14 cellular contexts compared by ENCODE assay signal in genomic region chr1:107821340-107821739, GRCh38.
A peak's percentile ranks its signal among the peaks of the same experiment; 100 is the strongest.
DNase-seq lines count a peak whose midpoint lies in the region; ATAC-seq and TF ChIP-seq lines count a peak whose summit lies in the region.
"Had no signal": no experiment of that assay in that cellular context is flagged by ENCODE, and none has a peak within 500 bp of the region (broad histone marks: within the 10 kb centered on the region; RNA-seq: fewer than 3 reads in every experiment).

No MANE protein-coding gene starts in this region.

- H3K27ac ChIP-seq in BLaER1 treated with 17β-estradiol and CSF1 and Interleukin-3, amounts not matched to agents 10 nM and 100 nM: no peak overlapping the region
- H3K27ac ChIP-seq in DND-41 (ENCODE audit: low read length): peak overlapping the region; percentile 34; the same call in 1 of the 2 replicates
- H3K27ac ChIP-seq: GM23248 had no signal

- in situ Hi-C loops in GM13976 (cut with MboI; ENCODE audit: low sequenced_read_pairs, unreplicated experiment): no loop called here

- no peaks in the 10 kb centered on the region for H3K27me3 Mint-ChIP-seq in activated T-helper 17 cell treated with anti-CD3 and anti-CD28 coated beads, Interleukin-2, amount 50 U/mL, for 72 hours
- H3K27me3 Mint-ChIP-seq in natural killer cell treated with Interleukin-12 subunit alpha and Interleukin-12 subunit beta and Interleukin-15 and Interleukin-18, amount 100 ng/mL, for 72 hours: no peaks in the 10 kb centered on the region

- no peaks in the 10 kb centered on the region for H4K20me1 ChIP-seq in BLaER1 treated with 17β-estradiol and CSF1 and Interleukin-3, amounts not matched to agents 10 nM and 100 nM
- H4K20me1 ChIP-seq in DND-41 (ENCODE audit: insufficient read depth, low read length): no peaks in the 10 kb centered on the region

- no peaks in the 10 kb centered on the region for H3K27me3 ChIP-seq in BLaER1 treated with 17β-estradiol and CSF1 and Interleukin-3, amounts not matched to agents 10 nM and 100 nM
- H3K27me3 ChIP-seq in DND-41 (ENCODE audit: insufficient read depth, low read length, poor library complexity): no peaks in the 10 kb centered on the region

- H3K4me1 Mint-ChIP-seq in activated T-helper 17 cell treated with anti-CD3 and anti-CD28 coated beads, Interleukin-2, amount 50 U/mL, for 72 hours: peaks cover 20% of the 10 kb centered on the region
- H3K4me1 Mint-ChIP-seq in natural killer cell treated with Interleukin-12 subunit alpha and Interleukin-12 subunit beta and Interleukin-15 and Interleukin-18, amount 100 ng/mL, for 72 hours (ENCODE audit: low read depth in 2 of 2): peaks cover 57 to 67% of the 10 kb centered on the region in 2 donors

- peak overlapping the region in 6 of 11 experiments; percentile 5 to 46 (median 10); a peak in 3 of 22 replicates for H3K4me2 ChIP-seq in BLaER1 treated with 17β-estradiol and CSF1 and Interleukin-3, amounts not matched to agents 10 nM and 100 nM
- no peak overlapping the region for H3K4me2 ChIP-seq in DND-41 (ENCODE audit: insufficient read depth, low read length)

- no peak for TF ChIP-seq CTCF in DND-41 (IDR thresholded peaks at IDR 0.05; ENCODE audit: borderline replicate concordance, extremely low read depth, low read length, poor library complexity, severe bottlenecking)
- no peak for TF ChIP-seq CTCF in GM13976 (IDR thresholded peaks at IDR 0.05; ENCODE audit: borderline replicate concordance, control extremely low read depth, extremely low read depth, insufficient read depth, missing control alignments)

- peak overlapping the region; percentile 73 for H3K4me3 Mint-ChIP-seq in activated T-helper 17 cell treated with anti-CD3 and anti-CD28 coated beads, Interleukin-2, amount 50 U/mL, for 72 hours
- peak overlapping the region; percentile 58 for H3K4me3 Mint-ChIP-seq in natural killer cell treated with Interleukin-12 subunit alpha and Interleukin-12 subunit beta and Interleukin-15 and Interleukin-18, amount 100 ng/mL, for 72 hours

- DNase-seq in DND-41: no peak
- no peak for DNase-seq in natural killer cell treated with Interleukin-12 subunit alpha and Interleukin-12 subunit beta and Interleukin-15 and Interleukin-18, amount 100 ng/mL, for 72 hours (ENCODE audit: low spot score)
- no peak for DNase-seq in GM13976 (ENCODE audit: low spot score)
- DNase-seq: glutamatergic neuron, KG1, kidney, NCI-H187, NCI-H524, substantia nigra had no signal

- H3K36me3 ChIP-seq in BLaER1 treated with 17β-estradiol and CSF1 and Interleukin-3, amounts not matched to agents 10 nM and 100 nM: peaks cover 15 to 47% (median 27%) of the 10 kb centered on the region in 11 experiments; a peak in 21 of 22 replicates
- peaks cover 6% of the 10 kb centered on the region for H3K36me3 ChIP-seq in DND-41 (ENCODE audit: insufficient read depth, low read length)

- H3K9me3 Mint-ChIP-seq in activated T-helper 17 cell treated with anti-CD3 and anti-CD28 coated beads, Interleukin-2, amount 50 U/mL, for 72 hours: peaks cover 22% of the 10 kb centered on the region
- peaks cover 23% of the 10 kb centered on the region for H3K9me3 Mint-ChIP-seq in natural killer cell treated with Interleukin-12 subunit alpha and Interleukin-12 subunit beta and Interleukin-15 and Interleukin-18, amount 100 ng/mL, for 72 hours

- H3K9ac ChIP-seq in BLaER1 treated with 17β-estradiol and CSF1 and Interleukin-3, amounts not matched to agents 10 nM and 100 nM: no peak overlapping the region
- no peak overlapping the region for H3K9ac ChIP-seq in DND-41 (ENCODE audit: low read depth, low read length)
- H3K9ac ChIP-seq: GM23248 had no signal

- peaks cover 58% of the 10 kb centered on the region for H3K79me2 ChIP-seq in DND-41 (ENCODE audit: insufficient read depth, low read length)

- H2AFZ ChIP-seq in DND-41 (ENCODE audit: low read depth, low read length): no peak overlapping the region
- H2AFZ ChIP-seq: GM23248 had no signal

- H3K4me1 ChIP-seq in BLaER1 treated with 17β-estradiol and CSF1 and Interleukin-3, amounts not matched to agents 10 nM and 100 nM: peaks cover 16 to 58% (median 33%) of the 10 kb centered on the region in 10 experiments
- peaks cover 18% of the 10 kb centered on the region; the same call in 1 of the 2 replicates for H3K4me1 ChIP-seq in DND-41 (ENCODE audit: insufficient read depth, low read length)

- H3K9me3 ChIP-seq in BLaER1 treated with 17β-estradiol and CSF1 and Interleukin-3, amounts not matched to agents 10 nM and 100 nM (replicated peaks in 1 of 11): peaks cover 18 to 50% (median 41%) of the 10 kb centered on the region in 11 experiments
- no peaks in the 10 kb centered on the region for H3K9me3 ChIP-seq in DND-41 (ENCODE audit: insufficient read depth, low read length, severe bottlenecking)

- ATAC-seq in DND-41 (ENCODE audit: insufficient read depth, low read depth) (no peak), HG03139 (IDR thresholded peaks at IDR 0.05; ENCODE audit: unreplicated experiment) (no peak), GM21717 (IDR thresholded peaks at IDR 0.05; ENCODE audit: unreplicated experiment) (no peak)
- ATAC-seq in activated T-helper 17 cell treated with anti-CD3 and anti-CD28 coated beads, Interleukin-2, amount 50 U/mL, for 72 hours (replicated peaks): peak; percentile 97
- ATAC-seq in natural killer cell treated with Interleukin-12 subunit alpha and Interleukin-12 subunit beta and Interleukin-15 and Interleukin-18, amount 100 ng/mL, for 72 hours: peak; percentile 92 to 94

- peaks cover 7% of the 10 kb centered on the region for H3K36me3 Mint-ChIP-seq in activated T-helper 17 cell treated with anti-CD3 and anti-CD28 coated beads, Interleukin-2, amount 50 U/mL, for 72 hours (ENCODE audit: low read depth)
- H3K36me3 Mint-ChIP-seq in natural killer cell treated with Interleukin-12 subunit alpha and Interleukin-12 subunit beta and Interleukin-15 and Interleukin-18, amount 100 ng/mL, for 72 hours: peaks cover 32% of the 10 kb centered on the region

- no peak overlapping the region for H3K4me3 ChIP-seq in BLaER1 treated with 17β-estradiol and CSF1 and Interleukin-3, amounts not matched to agents 10 nM and 100 nM
- no peak overlapping the region for H3K4me3 ChIP-seq in DND-41 (ENCODE audit: low read depth in 1 of 2, low read length in 2 of 2)
- H3K4me3 ChIP-seq: GM23248 had no signal

- peak overlapping the region; percentile 88 for H3K27ac Mint-ChIP-seq in activated T-helper 17 cell treated with anti-CD3 and anti-CD28 coated beads, Interleukin-2, amount 50 U/mL, for 72 hours
- peak overlapping the region; percentile 71 to 82 for H3K27ac Mint-ChIP-seq in natural killer cell treated with Interleukin-12 subunit alpha and Interleukin-12 subunit beta and Interleukin-15 and Interleukin-18, amount 100 ng/mL, for 72 hours

Comparison
In these comparisons a context has a peak if more than half of its experiments do, and no peak if none do; other contexts are left out.
1. ATAC-seq: peak in activated T-helper 17 cell treated with anti-CD3 and anti-CD28 coated beads, Interleukin-2, amount 50 U/mL, for 72 hours (single experiment) and natural killer cell treated with Interleukin-12 subunit alpha and Interleukin-12 subunit beta and Interleukin-15 and Interleukin-18, amount 100 ng/mL, for 72 hours (2 of 2); none in DND-41 (single experiment), HG03139 (single experiment) and GM21717 (single experiment).